ENCODE assay signal across 21 cellular contexts in genomic region chr1:4379451-4380175, GRCh38.
A peak's percentile ranks its signal among the peaks of the same experiment; 100 is the strongest.
DNase-seq lines count a peak whose midpoint lies in the region; ATAC-seq and TF ChIP-seq lines count a peak whose summit lies in the region.
"Had no signal": no experiment of that assay in that cellular context is flagged by ENCODE, and none has a peak within 500 bp of the region (broad histone marks: within the 10 kb centered on the region; RNA-seq: fewer than 3 reads in every experiment).

No MANE protein-coding gene starts in this region.

- 81 to 87% methylated on average over 6 of the region's 6 CpGs for WGBS in gastroesophageal sphincter (ENCODE audit: low coverage in 1 of 2), 2 donors

- no peak overlapping the region for H3K4me3 Mint-ChIP-seq in activated CD8-positive, alpha-beta memory T cell treated with anti-CD3 and anti-CD28 coated beads, Interleukin-2, amount 10 ng/mL, durations not matched to agents 7 days and 5 days
- H3K4me3 Mint-ChIP-seq in activated CD4-positive, alpha-beta memory T cell treated with anti-CD3 and anti-CD28 coated beads for 36 hours = no peak overlapping the region
- no peak overlapping the region for H3K4me3 Mint-ChIP-seq in T-cell
- H3K4me3 Mint-ChIP-seq: activated naive CD4-positive, alpha-beta T cell treated with anti-CD3 and anti-CD28 coated beads, Interleukin-2, amount 10 ng/mL, durations not matched to agents 7 days and 5 days; endodermal cell had no signal

- no peaks in the 10 kb centered on the region for H3K36me3 Mint-ChIP-seq in activated CD8-positive, alpha-beta memory T cell treated with anti-CD3 and anti-CD28 coated beads, Interleukin-2, amount 10 ng/mL, durations not matched to agents 7 days and 5 days
- H3K36me3 Mint-ChIP-seq in activated CD4-positive, alpha-beta memory T cell treated with anti-CD3 and anti-CD28 coated beads for 36 hours = peaks cover 3% of the 10 kb centered on the region
- H3K36me3 Mint-ChIP-seq in T-cell = no peaks in the 10 kb centered on the region
- H3K36me3 Mint-ChIP-seq: activated naive CD4-positive, alpha-beta T cell treated with anti-CD3 and anti-CD28 coated beads, Interleukin-2, amount 10 ng/mL, durations not matched to agents 7 days and 5 days; CD4-positive, CD25-positive, alpha-beta regulatory T cell had no signal

- intact Hi-C loops in activated CD4-positive, alpha-beta memory T cell treated with anti-CD3 and anti-CD28 coated beads for 36 hours (cut with micrococcal nuclease) = no loop called here

- TF ChIP-seq POLR2A in gastroesophageal sphincter (IDR thresholded peaks at IDR 0.05) = no peak

- TF ChIP-seq CTCF in GM12865 (IDR thresholded peaks at IDR 0.05; ENCODE audit: insufficient read depth, low read depth, low read length, missing control alignments) (no peak), gastroesophageal sphincter (IDR thresholded peaks at IDR 0.05) (no peak), omental fat pad (IDR thresholded peaks at IDR 0.05) (no peak)

- CTCF ChIA-PET in activated CD8-positive, alpha-beta memory T cell treated with anti-CD3 and anti-CD28 coated beads, Interleukin-2, amount 10 ng/mL, durations not matched to agents 7 days and 5 days (lab: Charles Lee) = no interaction called here
- CTCF ChIA-PET in activated CD4-positive, alpha-beta memory T cell treated with anti-CD3 and anti-CD28 coated beads for 36 hours (lab: Charles Lee) = no interaction called here
- CTCF ChIA-PET in T-cell (lab: Charles Lee) = no interaction called here

- POLR2A ChIA-PET in activated CD4-positive, alpha-beta memory T cell treated with anti-CD3 and anti-CD28 coated beads for 36 hours (lab: Charles Lee) = no interaction called here
- POLR2A ChIA-PET in T-cell (lab: Charles Lee) = no interaction called here

- no peaks in the 10 kb centered on the region for H3K4me1 ChIP-seq in gastroesophageal sphincter
- H3K4me1 ChIP-seq: SJSA1, spleen had no signal

- peak overlapping the region; percentile 11 for H3K27ac Mint-ChIP-seq in activated CD8-positive, alpha-beta memory T cell treated with anti-CD3 and anti-CD28 coated beads, Interleukin-2, amount 10 ng/mL, durations not matched to agents 7 days and 5 days
- no peak overlapping the region for H3K27ac Mint-ChIP-seq in activated CD4-positive, alpha-beta memory T cell treated with anti-CD3 and anti-CD28 coated beads for 36 hours
- H3K27ac Mint-ChIP-seq in T-cell = peak overlapping the region in 1 of 2 donors; percentile 41
- H3K27ac Mint-ChIP-seq: activated naive CD4-positive, alpha-beta T cell treated with anti-CD3 and anti-CD28 coated beads, Interleukin-2, amount 10 ng/mL, durations not matched to agents 7 days and 5 days; CD4-positive, CD25-positive, alpha-beta regulatory T cell; endodermal cell had no signal

- peaks cover 0 to 30% (median 0%) of the 10 kb centered on the region in 3 donors for H3K9me3 ChIP-seq in gastroesophageal sphincter

- peaks cover 10% of the 10 kb centered on the region for H3K9me3 Mint-ChIP-seq in activated CD8-positive, alpha-beta memory T cell treated with anti-CD3 and anti-CD28 coated beads, Interleukin-2, amount 10 ng/mL, durations not matched to agents 7 days and 5 days (ENCODE audit: low read depth)
- H3K9me3 Mint-ChIP-seq in activated CD4-positive, alpha-beta memory T cell treated with anti-CD3 and anti-CD28 coated beads for 36 hours = peaks cover 25% of the 10 kb centered on the region
- H3K9me3 Mint-ChIP-seq in T-cell = peaks cover 3 to 19% (median 14%) of the 10 kb centered on the region in 3 donors

- no peak overlapping the region for H3K27ac ChIP-seq in gastroesophageal sphincter
- H3K27ac ChIP-seq: coronary artery, SJSA1, WERI-Rb-1 had no signal

- H3K36me3 ChIP-seq in gastroesophageal sphincter = no peaks in the 10 kb centered on the region
- H3K36me3 ChIP-seq: SJSA1, spleen, WERI-Rb-1 had no signal

- H3K27me3 ChIP-seq in gastroesophageal sphincter = peaks cover 9% of the 10 kb centered on the region
- H3K27me3 ChIP-seq: SJSA1, spleen had no signal

- peak; percentile 41 for DNase-seq in activated CD8-positive, alpha-beta memory T cell treated with anti-CD3 and anti-CD28 coated beads, Interleukin-2, amount 10 ng/mL, durations not matched to agents 7 days and 5 days
- no peak for DNase-seq in activated CD8-positive, alpha-beta memory T cell treated with anti-CD3 and anti-CD28 coated beads, Interleukin-2, amount 50 U/mL, for 48 hours
- DNase-seq in GM12865 (ENCODE audit: low read depth) = peak; percentile 7
- DNase-seq in activated CD4-positive, alpha-beta memory T cell treated with anti-CD3 and anti-CD28 coated beads for 36 hours = peak; percentile 16
- peak; percentile 28 for DNase-seq in iris pigment epithelial cell (ENCODE audit: low read depth)
- DNase-seq in T-cell = no peak
- no peak for DNase-seq in omental fat pad (ENCODE audit: low spot score)
- DNase-seq: activated naive CD4-positive, alpha-beta T cell treated with anti-CD3 and anti-CD28 coated beads, Interleukin-2, amount 10 ng/mL, durations not matched to agents 7 days and 5 days; endodermal cell; KBM-7; mesenchymal stem cell; NCI-H2029; occipital lobe; spleen; stimulated activated CD8-positive, alpha-beta memory T cell treated with anti-CD3 and anti-CD28 coated beads, Interleukin-4, amount 100 ng/mL, for 48 hours; substantia nigra; WERI-Rb-1 had no signal

- ATAC-seq in activated CD8-positive, alpha-beta memory T cell treated with anti-CD3 and anti-CD28 coated beads, Interleukin-2, amount 10 ng/mL, durations not matched to agents 7 days and 5 days = peak; percentile 39
- ATAC-seq in gastroesophageal sphincter (no peak), T-cell (replicated peaks in 1 of 4) (no peak), omental fat pad (ENCODE audit: low FRiP score) (no peak)

- peaks cover 8% of the 10 kb centered on the region for H3K4me1 Mint-ChIP-seq in activated CD8-positive, alpha-beta memory T cell treated with anti-CD3 and anti-CD28 coated beads, Interleukin-2, amount 10 ng/mL, durations not matched to agents 7 days and 5 days
- H3K4me1 Mint-ChIP-seq in activated CD4-positive, alpha-beta memory T cell treated with anti-CD3 and anti-CD28 coated beads for 36 hours (ENCODE audit: low read depth) = peaks cover 6% of the 10 kb centered on the region
- H3K4me1 Mint-ChIP-seq in T-cell = peaks cover 0 to 7% (median 6%) of the 10 kb centered on the region in 3 donors
- H3K4me1 Mint-ChIP-seq: CD4-positive, CD25-positive, alpha-beta regulatory T cell; endodermal cell had no signal

- H3K27me3 Mint-ChIP-seq in activated CD8-positive, alpha-beta memory T cell treated with anti-CD3 and anti-CD28 coated beads, Interleukin-2, amount 10 ng/mL, durations not matched to agents 7 days and 5 days = no peaks in the 10 kb centered on the region
- peaks cover 10% of the 10 kb centered on the region for H3K27me3 Mint-ChIP-seq in activated CD4-positive, alpha-beta memory T cell treated with anti-CD3 and anti-CD28 coated beads for 36 hours
- peaks cover 2 to 10% of the 10 kb centered on the region in 2 donors for H3K27me3 Mint-ChIP-seq in T-cell
- H3K27me3 Mint-ChIP-seq: activated naive CD4-positive, alpha-beta T cell treated with anti-CD3 and anti-CD28 coated beads, Interleukin-2, amount 10 ng/mL, durations not matched to agents 7 days and 5 days; CD4-positive, CD25-positive, alpha-beta regulatory T cell had no signal

- no peak for TF ChIP-seq EP300 in gastroesophageal sphincter (IDR thresholded peaks at IDR 0.05)

- H3K4me3 ChIP-seq in GM12865 (ENCODE audit: low read depth, low read length) = no peak overlapping the region
- no peak overlapping the region for H3K4me3 ChIP-seq in gastroesophageal sphincter
- H3K4me3 ChIP-seq: coronary artery, SJSA1, spleen had no signal

Comparison
In these comparisons a context has a peak if more than half of its experiments do, and no peak if none do; other contexts are left out.
1. DNase-seq: peak in activated CD8-positive, alpha-beta memory T cell treated with anti-CD3 and anti-CD28 coated beads, Interleukin-2, amount 10 ng/mL, durations not matched to agents 7 days and 5 days (single experiment), GM12865 (single experiment), activated CD4-positive, alpha-beta memory T cell treated with anti-CD3 and anti-CD28 coated beads for 36 hours (single experiment) and iris pigment epithelial cell (single experiment); none in activated CD8-positive, alpha-beta memory T cell treated with anti-CD3 and anti-CD28 coated beads, Interleukin-2, amount 50 U/mL, for 48 hours (single experiment), T-cell (0 of 34) and omental fat pad (single experiment).